ENCODE assay signal across 20 cellular contexts in the genomic region with DNA sequence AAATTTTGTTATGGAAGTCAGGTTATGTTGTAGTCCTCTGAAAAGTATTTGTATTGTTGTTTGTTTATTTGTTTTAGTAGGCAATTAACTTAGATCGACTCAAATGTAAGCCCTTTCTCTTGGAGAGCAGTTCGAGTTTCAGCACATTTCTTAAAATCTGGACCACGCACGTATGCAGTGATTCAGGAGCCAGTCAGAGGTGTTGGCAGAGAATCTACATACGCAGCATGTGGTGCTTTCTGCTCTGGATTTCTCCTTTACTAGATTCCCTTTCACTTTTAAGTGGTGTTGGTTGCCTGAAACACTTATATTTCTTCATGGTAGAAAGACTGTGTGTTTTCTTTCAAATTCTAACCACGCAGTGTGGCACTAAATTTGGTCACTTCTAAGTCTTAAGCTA.
A peak's percentile ranks its signal among the peaks of the same experiment; 100 is the strongest.
DNase-seq lines count a peak whose midpoint lies in the region; FAIRE-seq and TF ChIP-seq lines count a peak whose summit lies in the region.
"Had no signal": no experiment of that assay in that cellular context is flagged by ENCODE, and none has a peak within 500 bp of the region (broad histone marks: within the 10 kb centered on the region; RNA-seq: fewer than 3 reads in every experiment).

No MANE protein-coding gene starts in this region.

- TF ChIP-seq CTCF in GM12865 (IDR thresholded peaks at IDR 0.05; ENCODE audit: insufficient read depth, low read depth, low read length, missing control alignments), result no peak

- DNase-seq in GM12865 (ENCODE audit: low read depth), result peak; percentile 5
- DNase-seq in OCI-M1 (lab: John Stamatoyannopoulos, UW), result peak; percentile 4
- DNase-seq in kidney glomerular epithelial cell (lab: John Stamatoyannopoulos, UW), result no peak
- DNase-seq in stimulated activated CD4-positive, alpha-beta T cell treated with anti-CD3 and anti-CD28 coated beads, Interleukin-4, amount 100 ng/mL, for 4 hours, result no peak
- DNase-seq in NCI-H510A treated with DMSO at 0.1 percent for 48 hours (lab: John Stamatoyannopoulos, UW), result no peak
- DNase-seq: activated T-cell treated with anti-CD3 and anti-CD28 coated beads, Interleukin-2, amount 50 U/mL, for 24 hours; adrenal gland; CD8-positive, alpha-beta memory T cell; DMS153; foreskin melanocyte; GF-D8; immature natural killer cell; left ventricle myocardium superior; NCI-H1417 treated with DMSO at 0.1 percent for 48 hours; NCI-H524 treated with DMSO at 0.1 percent for 48 hours; SHP77 had no signal

- no peaks in the 10 kb centered on the region for H3K9me3 ChIP-seq in skeletal muscle satellite cell (replicated peaks; ENCODE audit: low read length)
- H3K9me3 ChIP-seq: adrenal gland had no signal

- FAIRE-seq in endometrium (lab: Jason Lieb, UNC), result peak; percentile 4
- FAIRE-seq: urothelium cell line had no signal

- peak overlapping the region; percentile 25 for H3K9ac ChIP-seq in skeletal muscle satellite cell (ENCODE audit: low read depth, low read length)

- H3K36me3 ChIP-seq in skeletal muscle satellite cell (ENCODE audit: insufficient read depth, low read length), result no peaks in the 10 kb centered on the region
- H3K36me3 ChIP-seq: adrenal gland had no signal

- no peaks in the 10 kb centered on the region for H3K27me3 ChIP-seq in skeletal muscle satellite cell (ENCODE audit: control insufficient read depth, insufficient read depth, low read length)
- H3K27me3 ChIP-seq: adrenal gland, hepatocyte had no signal

- H3K4me1 ChIP-seq in skeletal muscle satellite cell (ENCODE audit: control insufficient read depth, insufficient read depth, low read length), result peaks cover 6% of the 10 kb centered on the region
- H3K4me1 ChIP-seq: adrenal gland had no signal

- H3K4me3 ChIP-seq in GM12865 (ENCODE audit: low read depth, low read length), result no peak overlapping the region
- H3K4me3 ChIP-seq in skeletal muscle satellite cell (ENCODE audit: low read length), result no peak overlapping the region
- H3K4me3 ChIP-seq: adrenal gland, hepatocyte had no signal

- H3K4me2 ChIP-seq in skeletal muscle satellite cell (ENCODE audit: low read length), result peak overlapping the region; percentile 25
- H3K4me2 ChIP-seq: hepatocyte had no signal

Comparison
In these comparisons a context has a peak if more than half of its experiments do, and no peak if none do; other contexts are left out.
1. DNase-seq: peak in GM12865 (single experiment) and OCI-M1 (single experiment); none in kidney glomerular epithelial cell (single experiment), stimulated activated CD4-positive, alpha-beta T cell treated with anti-CD3 and anti-CD28 coated beads, Interleukin-4, amount 100 ng/mL, for 4 hours (0 of 2) and NCI-H510A treated with DMSO at 0.1 percent for 48 hours (single experiment).